ENCODE assay signal across 8 cellular contexts in the genomic region with DNA sequence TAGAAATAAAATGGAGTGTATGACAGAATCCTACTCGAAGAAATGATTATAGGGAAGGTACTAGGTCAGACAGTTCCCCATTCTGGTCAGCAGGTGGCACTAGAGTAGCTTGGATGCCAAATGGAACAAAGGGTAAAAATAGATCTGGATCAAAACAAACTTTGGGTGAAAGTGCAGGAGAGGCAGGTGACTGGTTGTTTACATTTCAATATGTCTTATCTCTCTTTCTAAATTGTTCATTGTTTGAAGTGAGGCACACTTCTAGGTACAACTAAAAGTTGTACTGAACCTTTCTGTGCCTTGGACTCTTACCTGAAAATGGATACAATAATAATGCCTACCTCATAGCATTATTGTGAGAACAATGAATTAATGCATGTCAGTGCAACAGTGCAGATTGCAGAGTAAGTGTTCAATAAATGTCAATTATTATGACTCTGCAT.
DNase-seq lines count a peak whose midpoint lies in the region; ATAC-seq, FAIRE-seq and TF ChIP-seq lines count a peak whose summit lies in the region.

No MANE protein-coding gene starts in this region.

- H3K27me3 ChIP-seq in endothelial cell of umbilical vein (ENCODE audit: control insufficient read depth in 2 of 2, insufficient read depth in 2 of 2, low read length in 2 of 2): peaks cover 0 to 2% of the 10 kb centered on the region in 2 experiments

- no peak overlapping the region for H3K4me2 ChIP-seq in endothelial cell of umbilical vein (ENCODE audit: insufficient read depth, low read length)

- CTCF ChIA-PET in activated CD8-positive, alpha-beta memory T cell treated with anti-CD3 and anti-CD28 coated beads, Interleukin-2, amount 10 ng/mL, durations not matched to agents 7 days and 5 days (lab: Charles Lee): interaction anchor here (0.6 to 2.9 kb wide), 16 partner anchors 8 to 391 kb away, joined by 3 to 36 read pairs (median 3); partner anchors contain the start of gene ZDHHC17
- CTCF ChIA-PET in endothelial cell of umbilical vein (lab: Charles Lee): interaction anchor here (0.5 to 3.5 kb wide), 30 partner anchors 9 to 539 kb away, joined by 3 to 121 read pairs (median 4); partner anchors contain the start of gene CSRP2

- peaks cover 2% of the 10 kb centered on the region for H3K4me1 ChIP-seq in endothelial cell of umbilical vein (ENCODE audit: control insufficient read depth, extremely low read depth, insufficient read depth, low read length)

- H3K36me3 ChIP-seq in endothelial cell of umbilical vein (ENCODE audit: control insufficient read depth in 2 of 2, extremely low read depth in 1 of 2, insufficient read depth in 2 of 2, low read length in 2 of 2): no peaks in the 10 kb centered on the region

- H3K9me3 Mint-ChIP-seq in activated CD8-positive, alpha-beta memory T cell treated with anti-CD3 and anti-CD28 coated beads, Interleukin-2, amount 10 ng/mL, durations not matched to agents 7 days and 5 days (ENCODE audit: low read depth): no peaks in the 10 kb centered on the region

- POLR2A ChIA-PET in endothelial cell of umbilical vein (lab: Charles Lee): no interaction called here

- H2AFZ ChIP-seq in endothelial cell of umbilical vein (ENCODE audit: low read depth, low read length): no peak overlapping the region

- no peaks in the 10 kb centered on the region for H4K20me1 ChIP-seq in endothelial cell of umbilical vein (replicated peaks; ENCODE audit: control insufficient read depth, extremely low read depth, insufficient read depth, low read length)

- DNase-seq in COR-L47 (lab: John Stamatoyannopoulos, UW) (peak; percentile 62), HT1080 (ENCODE audit: low read depth) (peak; percentile 68), NOMO-1 (lab: John Stamatoyannopoulos, UW; ENCODE audit: unreplicated experiment in 2 of 2) (peak; percentile 26 to 50), endothelial cell of umbilical vein (ENCODE audit: low read depth, low spot score) (peak; percentile 75), myocyte (ENCODE audit: low read depth) (peak; percentile 78)
- peak; percentile 80 for DNase-seq in activated CD8-positive, alpha-beta memory T cell treated with anti-CD3 and anti-CD28 coated beads, Interleukin-2, amount 10 ng/mL, durations not matched to agents 7 days and 5 days
- peak; percentile 11 to 37 for DNase-seq in stimulated activated CD8-positive, alpha-beta memory T cell treated with anti-CD3 and anti-CD28 coated beads, Interleukin-7, amount 100 ng/mL, for 48 hours (ENCODE audit: extremely low read depth in 1 of 2, low read depth in 1 of 2)

- peaks cover 4% of the 10 kb centered on the region for H3K4me1 Mint-ChIP-seq in activated CD8-positive, alpha-beta memory T cell treated with anti-CD3 and anti-CD28 coated beads, Interleukin-2, amount 10 ng/mL, durations not matched to agents 7 days and 5 days

- H3K4me3 ChIP-seq in endothelial cell of umbilical vein (replicated peaks in 1 of 3; ENCODE audit: insufficient read depth in 1 of 3, low read depth in 1 of 3, low read length in 3 of 3): no peak overlapping the region

- TF ChIP-seq POLR2A in endothelial cell of umbilical vein (IDR thresholded peaks at IDR 0.05; ENCODE audit: low read depth, low read length): no peak

- peak; percentile 62 for FAIRE-seq in endothelial cell of umbilical vein (lab: Jason Lieb, UNC)

- peaks cover 5% of the 10 kb centered on the region for H3K27me3 Mint-ChIP-seq in activated CD8-positive, alpha-beta memory T cell treated with anti-CD3 and anti-CD28 coated beads, Interleukin-2, amount 10 ng/mL, durations not matched to agents 7 days and 5 days

- dilution Hi-C loops in endothelial cell of umbilical vein (cut with MboI; ENCODE audit: extremely low pct_ligation_motif_present, low sequenced_read_pairs): no loop called here

- ATAC-seq in GM19468 (IDR thresholded peaks at IDR 0.05; ENCODE audit: extremely low read depth, unreplicated experiment): peak; percentile 83
- ATAC-seq in activated CD8-positive, alpha-beta memory T cell treated with anti-CD3 and anti-CD28 coated beads, Interleukin-2, amount 10 ng/mL, durations not matched to agents 7 days and 5 days: peak; percentile 72

- no peak overlapping the region for H3K27ac Mint-ChIP-seq in activated CD8-positive, alpha-beta memory T cell treated with anti-CD3 and anti-CD28 coated beads, Interleukin-2, amount 10 ng/mL, durations not matched to agents 7 days and 5 days

- no peaks in the 10 kb centered on the region for H3K36me3 Mint-ChIP-seq in activated CD8-positive, alpha-beta memory T cell treated with anti-CD3 and anti-CD28 coated beads, Interleukin-2, amount 10 ng/mL, durations not matched to agents 7 days and 5 days

- no peak overlapping the region for H3K4me3 Mint-ChIP-seq in activated CD8-positive, alpha-beta memory T cell treated with anti-CD3 and anti-CD28 coated beads, Interleukin-2, amount 10 ng/mL, durations not matched to agents 7 days and 5 days

- intact Hi-C loops in endothelial cell of umbilical vein (cut with micrococcal nuclease): loop anchor here (1.0 kb wide), 4 partner anchors 170 to 390 kb away; no protein-coding TSS in a partner anchor

- no peak overlapping the region for H3K9ac ChIP-seq in endothelial cell of umbilical vein (replicated peaks; ENCODE audit: extremely low read depth, insufficient read depth, low read length)

- TF ChIP-seq CTCF in endothelial cell of umbilical vein (IDR thresholded peaks at IDR 0.05; ENCODE audit: extremely low read depth in 1 of 2, insufficient read depth in 1 of 2, low read depth in 1 of 2, low read length in 2 of 2): peak; percentile 72 to 77

- H3K27ac ChIP-seq in endothelial cell of umbilical vein (ENCODE audit: insufficient read depth, low read depth, low read length): no peak overlapping the region

- H3K79me2 ChIP-seq in endothelial cell of umbilical vein (ENCODE audit: control insufficient read depth, insufficient read depth, low read length): no peaks in the 10 kb centered on the region

- no TSS peak for BruUV-seq in endothelial cell of umbilical vein (replicated peaks; lab: Mats Ljungman, UMichigan)

- H3K9me1 ChIP-seq in endothelial cell of umbilical vein (replicated peaks; ENCODE audit: control insufficient read depth, extremely low read depth, insufficient read depth, low read length): no peaks in the 10 kb centered on the region

- H3K9me3 ChIP-seq in endothelial cell of umbilical vein (replicated peaks; ENCODE audit: control insufficient read depth, insufficient read depth, low read length): no peaks in the 10 kb centered on the region

TF ChIP-seq in endothelial cell of umbilical vein, 7 proteins besides CTCF, POLR2A, EP300 and RAD21:
- TF ChIP-seq FOS (IDR thresholded peaks at IDR 0.05; ENCODE audit: borderline replicate concordance, insufficient read depth, low read length) (no peak), EZH2 (IDR thresholded peaks at IDR 0.05; ENCODE audit: borderline replicate concordance, low read depth, low read length, severe bottlenecking) (no peak), GATA2 (IDR thresholded peaks at IDR 0.05; ENCODE audit: insufficient read depth, insufficient read length, low read depth, low read length) (no peak), MYC (IDR thresholded peaks at IDR 0.05; ENCODE audit: low read depth, low read length) (no peak), JUN (IDR thresholded peaks at IDR 0.05; ENCODE audit: borderline replicate concordance, insufficient read depth, insufficient read length, low read depth) (no peak), POLR2AphosphoS5 (IDR thresholded peaks at IDR 0.05; ENCODE audit: insufficient read depth, low read depth, low read length) (no peak)
- TF ChIP-seq, protein P1, sequence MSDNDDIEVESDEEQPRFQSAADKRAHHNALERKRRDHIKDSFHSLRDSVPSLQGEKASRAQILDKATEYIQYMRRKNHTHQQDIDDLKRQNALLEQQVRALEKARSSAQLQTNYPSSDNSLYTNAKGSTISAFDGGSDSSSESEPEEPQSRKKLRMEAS (IDR thresholded peaks at IDR 0.05; ENCODE audit: insufficient read depth, insufficient read length): no peak

Comparison
In these comparisons a context has a peak if more than half of its experiments do, and no peak if none do; other contexts are left out.
1. DNase-seq: peak in every context shown above with its lines; median percentile 80 in activated CD8-positive, alpha-beta memory T cell treated with anti-CD3 and anti-CD28 coated beads, Interleukin-2, amount 10 ng/mL, durations not matched to agents 7 days and 5 days; 78 in myocyte; 75 in endothelial cell of umbilical vein; 68 in HT1080; 62 in COR-L47; 38 in NOMO-1; 24 in stimulated activated CD8-positive, alpha-beta memory T cell treated with anti-CD3 and anti-CD28 coated beads, Interleukin-7, amount 100 ng/mL, for 48 hours.